Comparison of ENCODE assay signal across 1 cellular context in the genomic region with DNA sequence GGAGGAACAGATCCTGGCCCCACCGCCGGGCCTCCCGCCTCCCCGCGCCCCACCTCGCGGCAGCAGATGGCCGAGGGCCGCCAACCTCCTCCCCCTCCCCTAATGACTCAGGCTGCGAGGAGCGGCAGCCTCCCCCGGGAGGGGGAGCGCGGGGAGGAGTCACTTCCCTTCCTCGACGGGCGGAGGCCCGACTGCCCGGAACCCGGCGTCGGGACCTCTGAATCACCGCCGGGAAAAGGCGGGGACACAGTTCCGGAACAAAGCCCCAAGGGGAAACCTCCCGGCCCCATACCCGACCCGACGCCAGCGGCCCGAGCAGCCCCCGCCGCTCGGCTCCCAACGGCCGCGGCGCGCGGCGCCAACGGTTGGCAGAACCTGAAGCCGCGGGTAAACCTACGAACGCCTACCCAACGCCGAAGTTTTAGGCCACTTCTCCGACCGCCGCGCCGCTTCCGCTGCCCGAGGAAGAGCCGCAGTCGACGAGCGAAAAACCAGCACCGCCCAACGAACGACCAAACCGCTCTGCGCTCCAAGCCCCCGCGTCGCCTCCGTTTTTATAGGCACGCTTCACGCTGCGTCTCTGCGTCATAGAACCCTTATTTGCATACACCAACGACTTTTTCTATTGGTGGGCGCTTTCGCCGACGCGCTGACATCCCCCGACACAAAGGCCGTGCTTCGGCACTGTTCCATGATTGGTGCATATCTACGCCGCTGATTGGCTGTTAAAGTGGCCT.
TF ChIP-seq lines count a peak whose summit lies in the region.

No MANE protein-coding gene starts in this region.

TF ChIP-seq in endothelial cell of umbilical vein, 7 proteins besides CTCF, POLR2A, EP300 and RAD21 (continued from another document):
- TF ChIP-seq, protein P1, sequence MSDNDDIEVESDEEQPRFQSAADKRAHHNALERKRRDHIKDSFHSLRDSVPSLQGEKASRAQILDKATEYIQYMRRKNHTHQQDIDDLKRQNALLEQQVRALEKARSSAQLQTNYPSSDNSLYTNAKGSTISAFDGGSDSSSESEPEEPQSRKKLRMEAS (IDR thresholded peaks at IDR 0.05; ENCODE audit: insufficient read depth, insufficient read length), result no peak
